ENCODE assay signal across 34 cellular contexts in the genomic region with DNA sequence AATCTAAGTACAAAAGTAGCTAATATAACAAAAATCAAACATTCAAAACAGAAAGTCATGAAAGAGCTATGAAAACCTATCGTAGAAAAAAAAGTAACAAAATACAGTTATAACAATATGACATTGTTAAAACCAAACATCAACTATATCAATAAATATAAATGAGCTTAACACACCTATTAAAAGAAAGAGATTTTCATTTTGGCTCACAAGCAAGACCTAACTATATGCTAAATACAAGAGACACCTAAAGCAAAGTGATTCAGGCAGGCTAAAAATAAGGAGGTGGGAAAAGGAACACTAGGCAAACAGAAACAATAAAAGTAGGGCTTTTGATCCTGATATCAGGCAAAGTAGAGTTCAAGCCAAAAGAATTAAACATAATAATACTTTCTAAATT.
"Had no signal": no experiment of that assay in that cellular context is flagged by ENCODE, and none has a peak within 500 bp of the region (broad histone marks: within the 10 kb centered on the region; RNA-seq: fewer than 3 reads in every experiment).

No MANE protein-coding gene starts in this region.

- H3K4me1 ChIP-seq: adrenal gland, ascending aorta, body of pancreas, breast epithelium, colonic mucosa had no signal

- H3K36me3 ChIP-seq: breast epithelium had no signal

- H3K27me3 ChIP-seq: adrenal gland, ascending aorta, body of pancreas, brain microvascular endothelial cell, breast epithelium, cardiac muscle cell, colonic mucosa had no signal

- DNase-seq: activated effector memory CD4-positive, alpha-beta T cell treated with anti-CD3 and anti-CD28 coated beads, Interleukin-2, amount 50 U/mL, for 16 hours; activated effector memory CD4-positive, alpha-beta T cell treated with Interleukin-2 at 50 U/mL for 16 hours; activated gamma-delta T cell; activated gamma-delta T cell treated with Interleukin-2 at 50 U/mL for 16 hours; activated naive CD4-positive, alpha-beta T cell; activated naive CD4-positive, alpha-beta T cell treated with anti-CD3 and anti-CD28 coated beads for 36 hours; activated naive CD4-positive, alpha-beta T cell treated with anti-CD3 and anti-CD28 coated beads, Interleukin-2, amount 10 ng/mL, durations not matched to agents 7 days and 5 days; activated naive CD4-positive, alpha-beta T cell treated with anti-CD3 and anti-CD28 coated beads, Interleukin-2, amount 50 U/mL, for 16 hours; activated naive CD4-positive, alpha-beta T cell treated with Interleukin-2 at 50 U/mL for 16 hours; activated naive CD8-positive, alpha-beta T cell treated with anti-CD3 and anti-CD28 coated beads for 36 hours; activated naive CD8-positive, alpha-beta T cell treated with anti-CD3 and anti-CD28 coated beads, Interleukin-2, amount 10 ng/mL, durations not matched to agents 7 days and 5 days; activated naive CD8-positive, alpha-beta T cell treated with anti-CD3 and anti-CD28 coated beads, Interleukin-2, amount 50 U/mL, for 24 hours; activated T-cell treated with anti-CD3 and anti-CD28 coated beads, Interleukin-2, amount 50 U/mL, for 4 hours; activated T-cell treated with anti-CD3 and anti-CD28 coated beads, Interleukin-2, amount 50 U/mL, for 48 hours; activated T-cell treated with anti-CD3 and anti-CD28 coated beads, Interleukin-2, amount 50 U/mL, for 72 hours; adrenal gland; amniotic stem cell; amygdala; anterior cingulate cortex; aorta; body of pancreas; brain microvascular endothelial cell; caudate nucleus; central memory CD4-positive, alpha-beta T cell; cerebellar nuclear complex; colonic mucosa had no signal

- ATAC-seq: activated naive CD4-positive, alpha-beta T cell treated with anti-CD3 and anti-CD28 coated beads, Interleukin-2, amount 50 U/mL, for 72 hours; activated naive CD8-positive, alpha-beta T cell treated with anti-CD3 and anti-CD28 coated beads, Interleukin-2, amount 50 U/mL, for 24 hours; activated T-cell treated with anti-CD3 and anti-CD28 coated beads, Interleukin-2, amount 50 U/mL, for 4 hours; activated T-cell treated with anti-CD3 and anti-CD28 coated beads, Interleukin-2, amount 50 U/mL, for 72 hours; activated T-helper 17 cell treated with anti-CD3 and anti-CD28 coated beads, Interleukin-2, amount 50 U/mL, for 72 hours; body of pancreas had no signal

- H3K27ac ChIP-seq: adrenal gland, ascending aorta, body of pancreas, brain microvascular endothelial cell, breast epithelium, cardiac muscle cell, colonic mucosa had no signal

- H3K9me3 ChIP-seq: body of pancreas, colonic mucosa had no signal

- FAIRE-seq: astrocyte, bronchial epithelial cell, colon had no signal

- H3K4me3 ChIP-seq: adrenal gland, ascending aorta, body of pancreas, breast epithelium, cardiac muscle cell, colonic mucosa had no signal
